1 cellular context compared by ENCODE assay signal in the genomic region with DNA sequence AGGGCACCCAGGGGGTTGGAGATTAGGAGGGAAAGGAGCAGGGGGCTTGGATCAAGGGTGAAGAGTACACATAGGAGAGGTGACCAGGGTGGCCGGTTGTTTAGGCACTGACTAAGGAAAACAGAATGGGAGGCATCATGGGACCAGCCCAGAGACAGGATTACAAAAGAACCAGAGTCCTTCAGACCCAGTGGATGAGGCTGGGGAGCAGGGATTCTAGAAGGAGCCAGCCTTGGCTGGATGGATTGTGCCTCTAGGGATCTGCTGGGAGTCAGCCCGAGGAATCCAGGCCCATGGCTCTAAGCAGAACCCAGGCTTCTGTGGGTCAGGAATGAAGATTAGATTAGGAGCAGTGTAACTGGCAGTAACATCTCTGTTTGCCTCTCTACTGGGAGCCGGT.
TF ChIP-seq lines count a peak whose summit lies in the region.

No MANE protein-coding gene starts in this region.

TF ChIP-seq in IMR-90, 13 proteins besides CTCF, POLR2A, EP300 and RAD21:
- TF ChIP-seq NFE2L2 (IDR thresholded peaks at IDR 0.05; ENCODE audit: low read depth, low read length) (no peak), MXI1 (IDR thresholded peaks at IDR 0.05; ENCODE audit: borderline replicate concordance, low read depth, low read length) (no peak), RCOR1 (IDR thresholded peaks at IDR 0.05; ENCODE audit: insufficient replicate concordance, low read length) (no peak)
